Comparison of ENCODE assay signal across 32 cellular contexts in genomic region chr11:9072790-9073189, GRCh38. TPM values are rescaled to one million over a fixed set of nuclear protein-coding genes. Genes with fewer than 3 reads are reported as not detected.
"Had no signal": no experiment of that assay in that cellular context is flagged by ENCODE, and none has a peak within 500 bp of the region (broad histone marks: within the 10 kb centered on the region; RNA-seq: fewer than 3 reads in every experiment).

No MANE protein-coding gene starts in this region.

- H3K4me3 ChIP-seq: esophagus muscularis mucosa, gastrocnemius medialis had no signal

- ATAC-seq: activated CD4-positive, alpha-beta T cell treated with anti-CD3 and anti-CD28 coated beads for 36 hours; activated CD8-positive, alpha-beta memory T cell treated with anti-CD3 and anti-CD28 coated beads, Interleukin-2, amount 10 ng/mL, durations not matched to agents 7 days and 5 days; activated CD8-positive, alpha-beta T cell treated with anti-CD3 and anti-CD28 coated beads, Interleukin-2, amount 10 ng/mL, durations not matched to agents 7 days and 5 days; activated T-cell treated with anti-CD3 and anti-CD28 coated beads, Interleukin-2, amount 50 U/mL, for 72 hours; effector memory CD8-positive, alpha-beta T cell; foreskin keratinocyte; gastrocnemius medialis; T-cell had no signal

- H3K27ac ChIP-seq: brain microvascular endothelial cell, esophagus muscularis mucosa, foreskin keratinocyte, gastrocnemius medialis had no signal

- H3K4me3 Mint-ChIP-seq: activated CD4-positive, alpha-beta memory T cell treated with anti-CD3 and anti-CD28 coated beads for 36 hours; activated CD4-positive, alpha-beta T cell treated with anti-CD3 and anti-CD28 coated beads for 36 hours; activated CD4-positive, alpha-beta T cell treated with anti-CD3 and anti-CD28 coated beads, Interleukin-2, amount 10 ng/mL, durations not matched to agents 24 days and 14 days; activated CD8-positive, alpha-beta memory T cell treated with anti-CD3 and anti-CD28 coated beads, Interleukin-2, amount 10 ng/mL, durations not matched to agents 7 days and 5 days; activated CD8-positive, alpha-beta T cell treated with anti-CD3 and anti-CD28 coated beads, Interleukin-2, amount 10 ng/mL, durations not matched to agents 7 days and 5 days; activated naive CD8-positive, alpha-beta T cell; activated T-cell treated with anti-CD3 and anti-CD28 coated beads, Interleukin-2, amount 50 U/mL, for 24 hours; activated T-cell treated with anti-CD3 and anti-CD28 coated beads, Interleukin-2, amount 50 U/mL, for 72 hours; central memory CD8-positive, alpha-beta T cell; effector memory CD8-positive, alpha-beta T cell; T-cell; T-helper 1 cell treated with Interleukin-12 subunit alpha and Interleukin-12 subunit beta and Interleukin-4 antibody, amounts not matched to agents 30 μg/mL and 1 μg/mL, for 36 hours had no signal

- H3K36me3 ChIP-seq: brain microvascular endothelial cell, esophagus muscularis mucosa, gastrocnemius medialis had no signal

- DNase-seq: activated CD4-positive, alpha-beta memory T cell treated with anti-CD3 and anti-CD28 coated beads for 36 hours; activated CD4-positive, alpha-beta T cell treated with anti-CD3 and anti-CD28 coated beads for 36 hours; activated CD4-positive, alpha-beta T cell treated with anti-CD3 and anti-CD28 coated beads, Interleukin-2, amount 10 ng/mL, durations not matched to agents 24 days and 14 days; activated CD4-positive, CD25-positive, alpha-beta regulatory T cell; activated CD4-positive, CD25-positive, alpha-beta regulatory T cell treated with anti-CD3 and anti-CD28 coated beads, Interleukin-2, amount 50 U/mL, for 72 hours; activated CD8-positive, alpha-beta memory T cell treated with anti-CD3 and anti-CD28 coated beads, Interleukin-2, amount 10 ng/mL, durations not matched to agents 7 days and 5 days; activated CD8-positive, alpha-beta memory T cell treated with anti-CD3 and anti-CD28 coated beads, Interleukin-2, amount 50 U/mL, for 4 hours; activated CD8-positive, alpha-beta T cell treated with anti-CD3 and anti-CD28 coated beads, Interleukin-2, amount 10 ng/mL, durations not matched to agents 7 days and 5 days; activated gamma-delta T cell; activated naive CD4-positive, alpha-beta T cell treated with anti-CD3 and anti-CD28 coated beads, Interleukin-2, amount 50 U/mL, for 16 hours; activated naive CD4-positive, alpha-beta T cell treated with Interleukin-2 at 50 U/mL for 16 hours; activated T-cell treated with anti-CD3 and anti-CD28 coated beads, Interleukin-2, amount 50 U/mL, for 24 hours; activated T-cell treated with anti-CD3 and anti-CD28 coated beads, Interleukin-2, amount 50 U/mL, for 72 hours; amniotic stem cell; anterior cingulate cortex; brain microvascular endothelial cell; cortex of kidney; dermis blood vessel endothelial cell; effector CD4-positive, alpha-beta T cell; effector memory CD8-positive, alpha-beta T cell; foreskin keratinocyte; gastrocnemius medialis; glutamatergic neuron; SW 1271; T-cell; T-helper 9 cell had no signal

- H3K36me3 Mint-ChIP-seq: activated CD4-positive, alpha-beta memory T cell treated with anti-CD3 and anti-CD28 coated beads for 36 hours; activated CD8-positive, alpha-beta memory T cell treated with anti-CD3 and anti-CD28 coated beads, Interleukin-2, amount 10 ng/mL, durations not matched to agents 7 days and 5 days; activated naive CD8-positive, alpha-beta T cell; T-cell had no signal

- H3K27me3 ChIP-seq: brain microvascular endothelial cell, esophagus muscularis mucosa, foreskin keratinocyte, gastrocnemius medialis had no signal

- H3K9me3 ChIP-seq: esophagus muscularis mucosa, gastrocnemius medialis had no signal

- H3K4me1 Mint-ChIP-seq: activated CD4-positive, alpha-beta T cell treated with anti-CD3 and anti-CD28 coated beads for 36 hours; activated CD8-positive, alpha-beta memory T cell treated with anti-CD3 and anti-CD28 coated beads, Interleukin-2, amount 10 ng/mL, durations not matched to agents 7 days and 5 days; central memory CD8-positive, alpha-beta T cell; T-cell had no signal

- H3K9me3 Mint-ChIP-seq: activated CD4-positive, alpha-beta memory T cell treated with anti-CD3 and anti-CD28 coated beads for 36 hours; activated CD4-positive, alpha-beta T cell treated with anti-CD3 and anti-CD28 coated beads, Interleukin-2, amount 10 ng/mL, durations not matched to agents 24 days and 14 days; activated T-cell treated with anti-CD3 and anti-CD28 coated beads, Interleukin-2, amount 50 U/mL, for 24 hours; activated T-cell treated with anti-CD3 and anti-CD28 coated beads, Interleukin-2, amount 50 U/mL, for 72 hours; central memory CD8-positive, alpha-beta T cell; effector memory CD8-positive, alpha-beta T cell; T-cell; T-helper 1 cell treated with Interleukin-12 subunit alpha and Interleukin-12 subunit beta and Interleukin-4 antibody, amounts not matched to agents 30 μg/mL and 1 μg/mL, for 36 hours had no signal

- H3K27ac Mint-ChIP-seq: activated CD4-positive, alpha-beta memory T cell treated with anti-CD3 and anti-CD28 coated beads for 36 hours; activated CD4-positive, alpha-beta T cell treated with anti-CD3 and anti-CD28 coated beads for 36 hours; activated CD4-positive, alpha-beta T cell treated with anti-CD3 and anti-CD28 coated beads, Interleukin-2, amount 10 ng/mL, durations not matched to agents 24 days and 14 days; activated CD8-positive, alpha-beta memory T cell treated with anti-CD3 and anti-CD28 coated beads, Interleukin-2, amount 10 ng/mL, durations not matched to agents 7 days and 5 days; activated CD8-positive, alpha-beta T cell treated with anti-CD3 and anti-CD28 coated beads, Interleukin-2, amount 10 ng/mL, durations not matched to agents 7 days and 5 days; activated naive CD8-positive, alpha-beta T cell; activated T-cell treated with anti-CD3 and anti-CD28 coated beads, Interleukin-2, amount 50 U/mL, for 24 hours; activated T-cell treated with anti-CD3 and anti-CD28 coated beads, Interleukin-2, amount 50 U/mL, for 72 hours; effector memory CD8-positive, alpha-beta T cell; T-cell; T-helper 1 cell treated with Interleukin-12 subunit alpha and Interleukin-12 subunit beta and Interleukin-4 antibody, amounts not matched to agents 30 μg/mL and 1 μg/mL, for 36 hours had no signal

RNA-seq across cellular contexts. Expression of gene SCUBE2, which starts 18.6 kb away (rescaled TPM):
- total RNA-seq: activated CD4-positive, alpha-beta memory T cell treated with anti-CD3 and anti-CD28 coated beads for 36 hours; activated CD4-positive, alpha-beta T cell treated with anti-CD3 and anti-CD28 coated beads for 36 hours; activated CD4-positive, alpha-beta T cell treated with anti-CD3 and anti-CD28 coated beads, Interleukin-2, amount 10 ng/mL, durations not matched to agents 24 days and 14 days; activated CD8-positive, alpha-beta memory T cell treated with anti-CD3 and anti-CD28 coated beads for 36 hours; activated CD8-positive, alpha-beta memory T cell treated with anti-CD3 and anti-CD28 coated beads, Interleukin-2, amount 10 ng/mL, durations not matched to agents 7 days and 5 days; bronchial epithelial cell had no signal
